In genomic region chr17:40335620-40336019, GRCh38 we compare ENCODE assay signal across 22 cellular contexts. TPM values are rescaled to one million over a fixed set of nuclear protein-coding genes. Genes with fewer than 3 reads are reported as not detected.
A peak's percentile ranks its signal among the peaks of the same experiment; 100 is the strongest.
DNase-seq lines count a peak whose midpoint lies in the region; TF ChIP-seq lines count a peak whose summit lies in the region.
"Had no signal": no experiment of that assay in that cellular context is flagged by ENCODE, and none has a peak within 500 bp of the region (broad histone marks: within the 10 kb centered on the region; RNA-seq: fewer than 3 reads in every experiment).

No MANE protein-coding gene starts in this region.

- in situ Hi-C loops in mammary epithelial cell (cut with MboI; ENCODE audit: low sequenced_read_pairs in 2 of 2): no loop called here

- no peak overlapping the region for H3K4me3 Mint-ChIP-seq in dendritic cell treated with granulocyte-macrophage colony-stimulating factor and Interleukin-4, amounts not matched to agents 40 ng/mL and 50 ng/mL, for 4 days
- no peak overlapping the region for H3K4me3 Mint-ChIP-seq in osteocyte (ENCODE audit: unreplicated experiment)
- no peak overlapping the region for H3K4me3 Mint-ChIP-seq in endodermal cell
- H3K4me3 Mint-ChIP-seq: activated T-cell treated with anti-CD3 and anti-CD28 coated beads, Interleukin-2, amount 50 U/mL, for 24 hours; stimulated activated memory B cell treated with anti-CD40 and anti-IgM and Interleukin-4, amounts not matched to agents 10 μg/mL and 1 μg/mL and 100 μg/mL, for 72 hours had no signal

- no peaks in the 10 kb centered on the region for H3K9me3 ChIP-seq in breast epithelium
- no peaks in the 10 kb centered on the region for H3K9me3 ChIP-seq in mammary epithelial cell (replicated peaks; ENCODE audit: insufficient read depth, low read length)
- H3K9me3 ChIP-seq in uterus: no peaks in the 10 kb centered on the region
- no peaks in the 10 kb centered on the region for H3K9me3 ChIP-seq in endodermal cell (ENCODE audit: control insufficient read depth, low read length)
- H3K9me3 ChIP-seq: HAP-1, mucosa of descending colon had no signal

- TF ChIP-seq POLR2A in breast epithelium (IDR thresholded peaks at IDR 0.05) (no peak), uterus (IDR thresholded peaks at IDR 0.05) (no peak)

- intact Hi-C loops in breast epithelium (cut with DNase I; ENCODE audit: low total_unique reads) (no loop called here), mammary epithelial cell (cut with micrococcal nuclease) (no loop called here), uterus (cut with DNase I; ENCODE audit: low total_unique reads) (no loop called here)
- intact Hi-C loops in dendritic cell treated with granulocyte-macrophage colony-stimulating factor and Interleukin-4, amounts not matched to agents 40 ng/mL and 50 ng/mL, for 4 days (cut with micrococcal nuclease): no loop called here

- H3K4me1 ChIP-seq in breast epithelium (peaks cover 36 to 52% of the 10 kb centered on the region in 2 donors), mammary epithelial cell (ENCODE audit: insufficient read depth, low read length) (peaks cover 24% of the 10 kb centered on the region), uterus (peaks cover 37 to 52% of the 10 kb centered on the region in 2 donors), endodermal cell (ENCODE audit: control insufficient read depth, insufficient read depth, low read length) (peaks cover 7% of the 10 kb centered on the region)
- H3K4me1 ChIP-seq: HAP-1 had no signal

- peaks cover 75% of the 10 kb centered on the region for H3K79me2 ChIP-seq in mammary epithelial cell (ENCODE audit: insufficient read depth, low read length)

- H3K36me3 ChIP-seq in breast epithelium (no peaks in the 10 kb centered on the region), mammary epithelial cell (ENCODE audit: insufficient read depth, low read length) (peaks cover 3% of the 10 kb centered on the region), uterus (no peaks in the 10 kb centered on the region), endodermal cell (ENCODE audit: control insufficient read depth, insufficient read depth, low read length) (no peaks in the 10 kb centered on the region)
- H3K36me3 ChIP-seq: neural progenitor cell had no signal

- H3K4me1 Mint-ChIP-seq in dendritic cell treated with granulocyte-macrophage colony-stimulating factor and Interleukin-4, amounts not matched to agents 40 ng/mL and 50 ng/mL, for 4 days (ENCODE audit: low read depth): peaks cover 99% of the 10 kb centered on the region
- peaks cover 54% of the 10 kb centered on the region for H3K4me1 Mint-ChIP-seq in osteocyte (ENCODE audit: unreplicated experiment)
- H3K4me1 Mint-ChIP-seq in endodermal cell: peaks cover 29% of the 10 kb centered on the region

- no TSS peak for BruUV-seq in mammary epithelial cell (replicated peaks; lab: Mats Ljungman, UMichigan)

- no peak overlapping the region for H2AFZ ChIP-seq in mammary epithelial cell (ENCODE audit: low read depth, low read length)
- H2AFZ ChIP-seq: neural progenitor cell had no signal

- H3K9me3 Mint-ChIP-seq in dendritic cell treated with granulocyte-macrophage colony-stimulating factor and Interleukin-4, amounts not matched to agents 40 ng/mL and 50 ng/mL, for 4 days: no peaks in the 10 kb centered on the region
- H3K9me3 Mint-ChIP-seq in osteocyte (ENCODE audit: unreplicated experiment) (no peaks in the 10 kb centered on the region), endodermal cell (no peaks in the 10 kb centered on the region)
- H3K9me3 Mint-ChIP-seq: activated naive CD4-positive, alpha-beta T cell treated with anti-CD3 and anti-CD28 coated beads, Interleukin-2, amount 50 U/mL, for 72 hours; activated T-cell treated with anti-CD3 and anti-CD28 coated beads, Interleukin-2, amount 50 U/mL, for 24 hours; neural progenitor cell; stimulated activated memory B cell treated with anti-CD40 and anti-IgM and Interleukin-4, amounts not matched to agents 10 μg/mL and 1 μg/mL and 100 μg/mL, for 72 hours had no signal

- H3K4me3 ChIP-seq in breast epithelium (no peak overlapping the region), mammary epithelial cell (replicated peaks in 1 of 3; ENCODE audit: insufficient read depth in 1 of 3, low read depth in 2 of 3, low read length in 3 of 3) (no peak overlapping the region), uterus (no peak overlapping the region), endodermal cell (ENCODE audit: low read length) (no peak overlapping the region)
- H3K4me3 ChIP-seq: HAP-1, mucosa of descending colon, neural progenitor cell had no signal

- peaks cover 77% of the 10 kb centered on the region for H3K36me3 Mint-ChIP-seq in dendritic cell treated with granulocyte-macrophage colony-stimulating factor and Interleukin-4, amounts not matched to agents 40 ng/mL and 50 ng/mL, for 4 days (ENCODE audit: low read depth)
- H3K36me3 Mint-ChIP-seq in osteocyte (ENCODE audit: unreplicated experiment) (peaks cover 23% of the 10 kb centered on the region), endodermal cell (ENCODE audit: low read depth) (peaks cover 22% of the 10 kb centered on the region)

- CTCF ChIA-PET in mammary epithelial cell (lab: Charles Lee; ENCODE audit: low non-redundant PET): no interaction called here

- H3K27ac Mint-ChIP-seq in dendritic cell treated with granulocyte-macrophage colony-stimulating factor and Interleukin-4, amounts not matched to agents 40 ng/mL and 50 ng/mL, for 4 days: peak overlapping the region; percentile 96
- H3K27ac Mint-ChIP-seq in osteocyte (ENCODE audit: unreplicated experiment): peak overlapping the region; percentile 80
- no peak overlapping the region for H3K27ac Mint-ChIP-seq in endodermal cell

- DNase-seq in breast epithelium (ENCODE audit: low spot score in 2 of 2) (no peak), mammary epithelial cell (no peak), osteocyte (ENCODE audit: extremely low spot score, unreplicated experiment) (no peak), uterus (no peak), T-helper 9 cell (no peak), endodermal cell (no peak), substantia nigra (lab: John Stamatoyannopoulos, UW) (no peak)
- DNase-seq: activated CD4-positive, alpha-beta T cell treated with anti-CD3 and anti-CD28 coated beads, Interleukin-2, amount 50 U/mL, for 48 hours; activated T-cell treated with anti-CD3 and anti-CD28 coated beads, Interleukin-2, amount 50 U/mL, for 24 hours; DMS53; MM.1S; NCI-H1436 treated with DMSO at 0.1 percent for 48 hours; retina; SHP77 had no signal

- WGBS in mammary epithelial cell (ENCODE audit: low coverage, missing lambda C conversion rate): 95% methylated on average over 8 of the region's 8 CpGs
- 94 to 98% methylated on average over 7 to 8 of the region's 8 CpGs for WGBS in endodermal cell (ENCODE audit: insufficient coverage in 1 of 2, insufficient read length in 1 of 2), 2 experiments

- H3K27ac ChIP-seq in breast epithelium: peak overlapping the region; percentile 81 to 86
- H3K27ac ChIP-seq in mammary epithelial cell (ENCODE audit: insufficient read depth, low read depth, low read length): no peak overlapping the region
- H3K27ac ChIP-seq in uterus: peak overlapping the region; percentile 74 to 83
- H3K27ac ChIP-seq in endodermal cell (ENCODE audit: low read depth, low read length): no peak overlapping the region
- no peak overlapping the region for H3K27ac ChIP-seq in substantia nigra (ENCODE audit: low read depth, low read length, poor library complexity, severe bottlenecking)
- H3K27ac ChIP-seq: neural progenitor cell had no signal

- H3K27me3 Mint-ChIP-seq in dendritic cell treated with granulocyte-macrophage colony-stimulating factor and Interleukin-4, amounts not matched to agents 40 ng/mL and 50 ng/mL, for 4 days: no peaks in the 10 kb centered on the region
- H3K27me3 Mint-ChIP-seq in osteocyte (ENCODE audit: unreplicated experiment): no peaks in the 10 kb centered on the region
- H3K27me3 Mint-ChIP-seq in endodermal cell (ENCODE audit: insufficient read depth): peaks cover 22% of the 10 kb centered on the region
- H3K27me3 Mint-ChIP-seq: activated T-cell treated with anti-CD3 and anti-CD28 coated beads, Interleukin-2, amount 50 U/mL, for 24 hours; stimulated activated memory B cell treated with anti-CD40 and anti-IgM and Interleukin-4, amounts not matched to agents 10 μg/mL and 1 μg/mL and 100 μg/mL, for 72 hours had no signal

- H3K9ac ChIP-seq in mammary epithelial cell (ENCODE audit: insufficient read depth, low read length) (no peak overlapping the region), endodermal cell (ENCODE audit: extremely low read depth, low read length, poor library complexity, severe bottlenecking) (no peak overlapping the region)
- H3K9ac ChIP-seq: neural progenitor cell had no signal

- H3K27me3 ChIP-seq in breast epithelium: no peaks in the 10 kb centered on the region
- no peaks in the 10 kb centered on the region for H3K27me3 ChIP-seq in mammary epithelial cell (ENCODE audit: insufficient read depth, low read length)
- H3K27me3 ChIP-seq in uterus: no peaks in the 10 kb centered on the region
- no peaks in the 10 kb centered on the region for H3K27me3 ChIP-seq in endodermal cell (ENCODE audit: control insufficient read depth, insufficient read depth, low read length, poor library complexity, severe bottlenecking)

- no peak for TF ChIP-seq CTCF in breast epithelium (IDR thresholded peaks at IDR 0.05)
- no peak for TF ChIP-seq CTCF in mammary epithelial cell (conservative IDR thresholded peaks at IDR 0.05 in 1 of 2, IDR thresholded peaks at IDR 0.05 in 1 of 2; ENCODE audit: extremely low read depth in 1 of 2, insufficient read depth in 1 of 2, low read depth in 1 of 2, low read length in 2 of 2)
- no peak for TF ChIP-seq CTCF in osteocyte (IDR thresholded peaks at IDR 0.05)
- TF ChIP-seq CTCF in uterus (IDR thresholded peaks at IDR 0.05): no peak
- TF ChIP-seq CTCF in endodermal cell (conservative IDR thresholded peaks at IDR 0.05): no peak

- H3K4me2 ChIP-seq in mammary epithelial cell (ENCODE audit: insufficient read depth, low read depth, low read length): no peak overlapping the region

- dilution Hi-C loops in mammary epithelial cell (cut with HindIII; ENCODE audit: low sequenced_read_pairs): no loop called here

- H4K20me1 ChIP-seq in mammary epithelial cell (ENCODE audit: insufficient read depth, low read length): peaks cover 4% of the 10 kb centered on the region

RNA-seq across cellular contexts. Expression of gene RARA, which starts 26.6 kb away (rescaled TPM):
- total RNA-seq in breast epithelium (10 to 100 TPM; 14.2 to 31.2 (median 25.2) TPM), mammary epithelial cell (10 to 100 TPM; 12.7 to 26.6 TPM), osteocyte (62.6 and 65.2 TPM in 2 replicates), uterus (10 to 100 TPM; 18.9 to 80.5 (median 46.3) TPM), endodermal cell (10 to 100 TPM; 22.7 to 27.6 TPM)
- polyA plus RNA-seq in mammary epithelial cell: 6.9 TPM
- 18.5 TPM for polyA minus RNA-seq in mammary epithelial cell
- 51.2 TPM for polyA plus RNA-seq in endodermal cell (2013, experiment 1 of 2)
- polyA plus RNA-seq in endodermal cell (2013, experiment 2 of 2): 49.4 TPM

RNA-seq across cellular contexts. Expression of gene GJD3, which starts 28.9 kb away (rescaled TPM):
- total RNA-seq in breast epithelium: not detected
- under 1 TPM in 1 of 2 donors, not detected in 1; 0.67 TPM for total RNA-seq in mammary epithelial cell
- polyA plus RNA-seq in mammary epithelial cell: not detected
- polyA minus RNA-seq in mammary epithelial cell: 0.57 TPM
- total RNA-seq in osteocyte: 0.40 TPM in 1 of 2 replicates, not detected in the other
- 1 to 10 TPM in 1 of 4 donors, under 1 TPM in 1, not detected in 2; 0.83 to 3.8 TPM for total RNA-seq in uterus
- total RNA-seq in endodermal cell: not detected
- polyA plus RNA-seq in endodermal cell (2013, experiment 1 of 2): not detected
- polyA plus RNA-seq in endodermal cell (2013, experiment 2 of 2): not detected
- total RNA-seq: A673; activated naive CD4-positive, alpha-beta T cell treated with anti-CD3 and anti-CD28 coated beads, Interleukin-2, amount 50 U/mL, for 72 hours; T-helper 2 cell treated with Interferon-gamma antibody and Interleukin-4, amounts not matched to agents 100 ng/mL and 5 ng/mL, for 36 hours had no signal

RNA-seq across cellular contexts. Expression of gene CDC6, which starts 47.9 kb away (rescaled TPM):
- under 1 TPM; 0.29 to 0.98 (median 0.80) TPM for total RNA-seq in breast epithelium
- total RNA-seq in mammary epithelial cell: 10 to 100 TPM in 1 of 2 donors, 1 to 10 TPM in 1; 5.2 to 61.8 TPM
- 53.9 TPM for polyA plus RNA-seq in mammary epithelial cell
- polyA minus RNA-seq in mammary epithelial cell: 22.7 TPM
- total RNA-seq in osteocyte: 6.7 and 10.8 TPM in 2 replicates
- total RNA-seq in uterus: 10 to 100 TPM in 1 of 4 donors, under 1 TPM in 1, not detected in 2; 0.88 to 11.3 TPM
- 10 to 100 TPM; 88.4 to 95.4 TPM for total RNA-seq in endodermal cell
- polyA plus RNA-seq in endodermal cell (2013, experiment 1 of 2): 37.8 TPM
- polyA plus RNA-seq in endodermal cell (2013, experiment 2 of 2): 33.8 TPM

Comparison
In these comparisons a context has a peak if more than half of its experiments do, and no peak if none do; other contexts are left out.
1. H3K27ac ChIP-seq: peak in breast epithelium (2 of 2) and uterus (2 of 2); none in mammary epithelial cell (single experiment), endodermal cell (single experiment) and substantia nigra (single experiment).